ENCODE assay signal across 8 cellular contexts in the genomic region with DNA sequence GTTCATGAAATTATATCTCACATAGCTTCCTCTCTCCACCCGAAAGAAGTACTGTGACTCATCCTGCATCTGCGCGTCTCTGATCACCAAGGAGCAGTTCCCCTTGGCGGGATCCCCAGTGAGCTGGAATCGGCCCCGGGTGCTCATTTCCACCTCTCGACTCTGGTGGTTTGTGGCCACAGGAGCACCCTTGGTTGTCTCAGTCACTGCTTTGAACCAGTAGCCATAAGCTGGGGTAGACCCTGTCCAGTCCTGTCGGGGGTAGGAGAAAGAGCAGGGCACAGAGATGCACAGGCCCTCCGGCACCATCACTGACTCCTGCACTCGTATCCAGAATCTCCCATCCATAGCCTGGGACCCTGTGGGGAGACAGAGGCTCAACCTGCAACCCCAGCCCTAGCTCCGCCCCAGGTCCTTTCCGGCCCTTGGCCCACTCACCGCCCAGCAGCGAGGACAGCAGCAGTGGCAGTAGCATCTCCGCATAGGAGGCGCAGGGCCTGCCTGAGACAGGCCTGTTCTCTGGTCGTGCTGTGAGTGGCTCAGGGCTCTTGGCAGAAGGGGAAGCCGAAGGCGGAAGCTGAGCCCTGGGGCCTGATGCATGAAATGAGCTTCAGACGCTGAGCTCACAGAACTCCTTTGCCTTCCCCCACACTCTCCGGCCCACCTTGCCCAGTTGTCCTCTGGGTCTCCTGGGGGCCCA. TPM values are rescaled to one million over a fixed set of nuclear protein-coding genes. Genes with fewer than 3 reads are reported as not detected.
A peak's percentile ranks its signal among the peaks of the same experiment; 100 is the strongest.
DNase-seq lines count a peak whose midpoint lies in the region; ATAC-seq and TF ChIP-seq lines count a peak whose summit lies in the region.

A gene with protein sequence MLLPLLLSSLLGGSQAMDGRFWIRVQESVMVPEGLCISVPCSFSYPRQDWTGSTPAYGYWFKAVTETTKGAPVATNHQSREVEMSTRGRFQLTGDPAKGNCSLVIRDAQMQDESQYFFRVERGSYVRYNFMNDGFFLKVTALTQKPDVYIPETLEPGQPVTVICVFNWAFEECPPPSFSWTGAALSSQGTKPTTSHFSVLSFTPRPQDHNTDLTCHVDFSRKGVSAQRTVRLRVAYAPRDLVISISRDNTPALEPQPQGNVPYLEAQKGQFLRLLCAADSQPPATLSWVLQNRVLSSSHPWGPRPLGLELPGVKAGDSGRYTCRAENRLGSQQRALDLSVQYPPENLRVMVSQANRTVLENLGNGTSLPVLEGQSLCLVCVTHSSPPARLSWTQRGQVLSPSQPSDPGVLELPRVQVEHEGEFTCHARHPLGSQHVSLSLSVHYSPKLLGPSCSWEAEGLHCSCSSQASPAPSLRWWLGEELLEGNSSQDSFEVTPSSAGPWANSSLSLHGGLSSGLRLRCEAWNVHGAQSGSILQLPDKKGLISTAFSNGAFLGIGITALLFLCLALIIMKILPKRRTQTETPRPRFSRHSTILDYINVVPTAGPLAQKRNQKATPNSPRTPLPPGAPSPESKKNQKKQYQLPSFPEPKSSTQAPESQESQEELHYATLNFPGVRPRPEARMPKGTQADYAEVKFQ (minus strand): TSS at position 536 of the 700 bp plus-strand sequence. CDS start 61 bp downstream, at position 475.

- H3K9ac ChIP-seq in IMR-90 (ENCODE audit: low read depth, low read length) (no peak within 1 kb of the TSS), colonic mucosa (ENCODE audit: low read depth in 2 of 2, low read length in 2 of 2) (no peak within 1 kb of the TSS)

- H3K14ac ChIP-seq in IMR-90 (replicated peaks; ENCODE audit: low read depth, low read length) = no peak within 1 kb of the TSS

- no peaks in the 10 kb centered on the region for H3K9me3 ChIP-seq in IMR-90 (ENCODE audit: control insufficient read depth, insufficient read depth, low read length)
- no peaks in the 10 kb centered on the region for H3K9me3 ChIP-seq in colonic mucosa

- no peaks in the 10 kb centered on the region for H3K9me3 Mint-ChIP-seq in activated T-helper 2 cell treated with anti-CD3 and anti-CD28 coated beads, Interferon-gamma antibody, Interleukin-2, Interleukin-4, amounts not matched to agents 10 μg/mL and 5 μg/mL and 100 μg/mL, durations not matched to agents 14 hours and 24 hours and 36 hours

- no peaks in the 10 kb centered on the region for H3K27me3 Mint-ChIP-seq in activated T-helper 2 cell treated with anti-CD3 and anti-CD28 coated beads, Interferon-gamma antibody, Interleukin-2, Interleukin-4, amounts not matched to agents 10 μg/mL and 5 μg/mL and 100 μg/mL, durations not matched to agents 14 hours and 24 hours and 36 hours (ENCODE audit: low read depth)

- no peak for TF ChIP-seq RAD21 in IMR-90 (IDR thresholded peaks at IDR 0.05; ENCODE audit: low read length)

- H3K4me3 Mint-ChIP-seq in activated T-helper 2 cell treated with anti-CD3 and anti-CD28 coated beads, Interferon-gamma antibody, Interleukin-2, Interleukin-4, amounts not matched to agents 10 μg/mL and 5 μg/mL and 100 μg/mL, durations not matched to agents 14 hours and 24 hours and 36 hours (ENCODE audit: low read depth) = peak within 1 kb of the TSS; percentile 51

- H2BK20ac ChIP-seq in IMR-90 (ENCODE audit: low read depth, low read length) = no peak within 1 kb of the TSS

- H3K36me3 Mint-ChIP-seq in activated T-helper 2 cell treated with anti-CD3 and anti-CD28 coated beads, Interferon-gamma antibody, Interleukin-2, Interleukin-4, amounts not matched to agents 10 μg/mL and 5 μg/mL and 100 μg/mL, durations not matched to agents 14 hours and 24 hours and 36 hours (ENCODE audit: low read depth) = no peaks in the 10 kb centered on the region

- intact Hi-C loops in IMR-90 (cut with micrococcal nuclease) (no loop called here), colonic mucosa (cut with DNase I) (no loop called here)
- intact Hi-C loops in activated T-helper 2 cell treated with anti-CD3 and anti-CD28 coated beads, Interferon-gamma antibody, Interleukin-2, Interleukin-4, amounts not matched to agents 10 μg/mL and 5 μg/mL and 100 μg/mL, durations not matched to agents 14 hours and 24 hours and 36 hours (cut with micrococcal nuclease) = loop anchor here (1.0 to 2.0 kb wide), 4 partner anchors 19 to 56 kb away; no protein-coding TSS in a partner anchor

- H2BK5ac ChIP-seq in IMR-90 (ENCODE audit: low read depth, low read length, poor library complexity, severe bottlenecking) = no peak within 1 kb of the TSS

- no peaks in the 10 kb centered on the region for H3K27me3 ChIP-seq in IMR-90 (ENCODE audit: control insufficient read depth, insufficient read depth, low read length)
- H3K27me3 ChIP-seq in colonic mucosa = no peaks in the 10 kb centered on the region

- no peaks in the 10 kb centered on the region for H3K4me1 ChIP-seq in IMR-90 (ENCODE audit: control insufficient read depth, insufficient read depth, low read length)
- no peaks in the 10 kb centered on the region for H3K4me1 ChIP-seq in colonic mucosa

- no peak within 1 kb of the TSS for H2BK120ac ChIP-seq in IMR-90 (ENCODE audit: low read depth, low read length)

- no peak within 1 kb of the TSS for H2BK15ac ChIP-seq in IMR-90 (ENCODE audit: low read depth, low read length)

- peak within 1 kb of the TSS; percentile 51 for H2AFZ ChIP-seq in IMR-90 (replicated peaks; ENCODE audit: low read length, poor library complexity)

- POLR2A ChIA-PET in IMR-90 (lab: Charles Lee; ENCODE audit: unreplicated experiment) = no interaction called here

- no peak within 1 kb of the TSS for H4K91ac ChIP-seq in IMR-90 (ENCODE audit: insufficient read depth, low read depth, low read length)

- no peak within 1 kb of the TSS for H2AK9ac ChIP-seq in IMR-90 (replicated peaks; ENCODE audit: low read depth, low read length, poor library complexity)

- no peak within 1 kb of the TSS for H3K4ac ChIP-seq in IMR-90 (ENCODE audit: low read depth, low read length)

- H4K8ac ChIP-seq in IMR-90 (ENCODE audit: low read depth in 2 of 2, low read length in 2 of 2) = no peak within 1 kb of the TSS

- DNase-seq in C1 segment of cervical spinal cord (lab: John Stamatoyannopoulos, UW) (peak in 9 of 14 donors; percentile 4 to 53 (median 39)), GM19240 (ENCODE audit: insufficient read length, low spot score) (peak; percentile 56), IMR-90 (no peak), H4 (ENCODE audit: low spot score) (no peak), NCI-H226 (no peak), colonic mucosa (no peak)
- DNase-seq in activated T-helper 2 cell treated with anti-CD3 and anti-CD28 coated beads, Interferon-gamma antibody, Interleukin-2, Interleukin-4, amounts not matched to agents 10 μg/mL and 5 μg/mL and 100 μg/mL, durations not matched to agents 14 hours and 24 hours and 36 hours (ENCODE audit: low spot score) = peak; percentile 18
- peak; percentile 63 for DNase-seq in stimulated activated CD4-positive, alpha-beta T cell treated with anti-CD3 and anti-CD28 coated beads, Interleukin-1b, Interleukin-23, amount 100 ng/mL, for 48 hours

- H3K4me3 ChIP-seq in IMR-90 (ENCODE audit: insufficient read depth, low read depth, low read length) (no peak within 1 kb of the TSS), colonic mucosa (no peak within 1 kb of the TSS)

- H3K18ac ChIP-seq in IMR-90 (ENCODE audit: low read depth, low read length) = no peak within 1 kb of the TSS

- H3K4me1 Mint-ChIP-seq in activated T-helper 2 cell treated with anti-CD3 and anti-CD28 coated beads, Interferon-gamma antibody, Interleukin-2, Interleukin-4, amounts not matched to agents 10 μg/mL and 5 μg/mL and 100 μg/mL, durations not matched to agents 14 hours and 24 hours and 36 hours (ENCODE audit: low read depth) = peaks cover 27% of the 10 kb centered on the region

- no peak for TF ChIP-seq CTCF in IMR-90 (conservative IDR thresholded peaks at IDR 0.05; ENCODE audit: low read depth, low read length)
- no peak for TF ChIP-seq CTCF in colonic mucosa (IDR thresholded peaks at IDR 0.05)

- H2AK5ac ChIP-seq in IMR-90 (ENCODE audit: low read depth, low read length) = no peak within 1 kb of the TSS

- no peaks in the 10 kb centered on the region for H3K9me1 ChIP-seq in IMR-90 (ENCODE audit: insufficient read depth, low read length)

- in situ Hi-C loops in IMR-90 (cut with MboI; ENCODE audit: low sequenced_read_pairs) = no loop called here

- no peak within 1 kb of the TSS for H3K23ac ChIP-seq in IMR-90 (ENCODE audit: low read depth, low read length)

- BruUV-seq in IMR-90 (replicated peaks; lab: Mats Ljungman, UMichigan) = no TSS peak

- no peaks in the 10 kb centered on the region for H4K20me1 ChIP-seq in IMR-90 (ENCODE audit: insufficient read depth, low read length)

- H3K4me2 ChIP-seq in IMR-90 (ENCODE audit: low read depth, low read length) = no peak within 1 kb of the TSS

- CTCF ChIA-PET in IMR-90 (lab: Yijun Ruan, JAX) = interaction anchor here (1.2 kb wide), 1 partner anchor 20 kb away, joined by 3 read pairs; no protein-coding TSS in a partner anchor

- H4K5ac ChIP-seq in IMR-90 (ENCODE audit: low read depth, low read length) = no peak within 1 kb of the TSS

- H3K36me3 ChIP-seq in IMR-90 (ENCODE audit: control insufficient read depth, insufficient read depth, low read length) (no peaks in the 10 kb centered on the region), colonic mucosa (no peaks in the 10 kb centered on the region)

- WGBS in IMR-90 (ENCODE audit: extremely low coverage in 2 of 2, insufficient read length in 1 of 2), 2 experiments = 66% methylated on average over 9 of the region's 21 CpGs; no CpG with 5 or more reads in 1 of the 2 experiments

- ATAC-seq in IMR-90 (ENCODE audit: low read depth) = no peak

- H3K79me1 ChIP-seq in IMR-90 (ENCODE audit: low read depth in 1 of 2, low read length in 2 of 2) = no peaks in the 10 kb centered on the region

- dilution Hi-C loops in IMR-90 (cut with HindIII; ENCODE audit: low sequenced_read_pairs, unreplicated experiment) = no loop called here

- TF ChIP-seq POLR2A in IMR-90 (IDR thresholded peaks at IDR 0.05; ENCODE audit: low read depth, low read length) = no peak

- no peak within 1 kb of the TSS for H3K27ac ChIP-seq in IMR-90 (ENCODE audit: insufficient read depth, low read length)
- H3K27ac ChIP-seq in colonic mucosa = no peak within 1 kb of the TSS

- no peak within 1 kb of the TSS for H3K56ac ChIP-seq in IMR-90 (ENCODE audit: extremely low read depth, insufficient read depth, low read length)

- peak within 1 kb of the TSS; percentile 71 for H3K27ac Mint-ChIP-seq in activated T-helper 2 cell treated with anti-CD3 and anti-CD28 coated beads, Interferon-gamma antibody, Interleukin-2, Interleukin-4, amounts not matched to agents 10 μg/mL and 5 μg/mL and 100 μg/mL, durations not matched to agents 14 hours and 24 hours and 36 hours

TF ChIP-seq in IMR-90, 13 proteins besides CTCF, POLR2A, EP300 and RAD21 (continues in another document):
- TF ChIP-seq CEBPB (IDR thresholded peaks at IDR 0.05; ENCODE audit: low read depth, low read length) (no peak), RCOR1 (IDR thresholded peaks at IDR 0.05; ENCODE audit: insufficient replicate concordance, low read length) (no peak)

RNA-seq across cellular contexts. Expression of the gene that starts here (rescaled TPM):
- total RNA-seq in IMR-90 (2012; rRNA removed) (not detected in 2 replicates), colonic mucosa (1 to 10 TPM; 1.4 to 2.7 TPM)
- polyA plus RNA-seq in IMR-90 (2012; rRNA removed) = not detected in 2 replicates
- not detected in 2 replicates for polyA plus RNA-seq in IMR-90 (2012; cell fraction: cytosol; rRNA removed)
- not detected in 2 replicates for polyA plus RNA-seq in IMR-90 (2012; cell fraction: nucleus; rRNA removed; ENCODE audit: low replicate concordance)
- total RNA-seq in activated T-helper 2 cell treated with anti-CD3 and anti-CD28 coated beads, Interferon-gamma antibody, Interleukin-2, Interleukin-4, amounts not matched to agents 10 μg/mL and 5 μg/mL and 100 μg/mL, durations not matched to agents 14 hours and 24 hours and 36 hours = 4.0 and 6.6 TPM in 2 replicates
- total RNA-seq in H4 (2014; rRNA removed; shearing (Covaris generic)) = not detected in 2 replicates

Comparison
In these comparisons a context has a peak if more than half of its experiments do, and no peak if none do; other contexts are left out.
1. DNase-seq: peak in C1 segment of cervical spinal cord (9 of 14), GM19240 (single experiment), activated T-helper 2 cell treated with anti-CD3 and anti-CD28 coated beads, Interferon-gamma antibody, Interleukin-2, Interleukin-4, amounts not matched to agents 10 μg/mL and 5 μg/mL and 100 μg/mL, durations not matched to agents 14 hours and 24 hours and 36 hours (single experiment) and stimulated activated CD4-positive, alpha-beta T cell treated with anti-CD3 and anti-CD28 coated beads, Interleukin-1b, Interleukin-23, amount 100 ng/mL, for 48 hours (single experiment); none in IMR-90 (single experiment), H4 (single experiment), NCI-H226 (single experiment) and colonic mucosa (single experiment).